Comparison of ENCODE assay signal across 24 cellular contexts in genomic region chr4:148283665-148284064, GRCh38.
"Had no signal": no experiment of that assay in that cellular context is flagged by ENCODE, and none has a peak within 500 bp of the region (broad histone marks: within the 10 kb centered on the region; RNA-seq: fewer than 3 reads in every experiment).

No MANE protein-coding gene starts in this region.

- H3K9me3 Mint-ChIP-seq: activated naive CD4-positive, alpha-beta T cell treated with anti-CD3 and anti-CD28 coated beads, Interleukin-2, amount 50 U/mL, for 72 hours; activated naive CD8-positive, alpha-beta T cell treated with anti-CD3 and anti-CD28 coated beads, Interleukin-2, amount 50 U/mL, for 24 hours had no signal

- H3K4me3 ChIP-seq: cardiac muscle cell, MG63 had no signal

- H3K9me3 ChIP-seq: MG63 had no signal

- ATAC-seq: activated CD8-positive, alpha-beta T cell treated with anti-CD3 and anti-CD28 coated beads, Interleukin-2, amount 10 ng/mL, durations not matched to agents 7 days and 5 days; activated naive CD4-positive, alpha-beta T cell treated with anti-CD3 and anti-CD28 coated beads, Interleukin-2, amount 50 U/mL, for 72 hours; activated naive CD8-positive, alpha-beta T cell treated with anti-CD3 and anti-CD28 coated beads, Interleukin-2, amount 50 U/mL, for 24 hours had no signal

- H3K27me3 Mint-ChIP-seq: activated naive CD8-positive, alpha-beta T cell treated with anti-CD3 and anti-CD28 coated beads, Interleukin-2, amount 50 U/mL, for 24 hours had no signal

- H3K27ac Mint-ChIP-seq: activated CD8-positive, alpha-beta T cell treated with anti-CD3 and anti-CD28 coated beads, Interleukin-2, amount 10 ng/mL, durations not matched to agents 7 days and 5 days; activated naive CD4-positive, alpha-beta T cell treated with anti-CD3 and anti-CD28 coated beads, Interleukin-2, amount 50 U/mL, for 72 hours; activated naive CD8-positive, alpha-beta T cell treated with anti-CD3 and anti-CD28 coated beads, Interleukin-2, amount 50 U/mL, for 24 hours had no signal

- DNase-seq: activated CD4-positive, CD25-positive, alpha-beta regulatory T cell; activated CD8-positive, alpha-beta memory T cell treated with anti-CD3 and anti-CD28 coated beads, Interleukin-2, amount 50 U/mL, for 48 hours; activated CD8-positive, alpha-beta T cell treated with anti-CD3 and anti-CD28 coated beads, Interleukin-2, amount 10 ng/mL, durations not matched to agents 7 days and 5 days; activated naive CD8-positive, alpha-beta T cell treated with anti-CD3 and anti-CD28 coated beads, Interleukin-2, amount 50 U/mL, for 24 hours; activated T-cell treated with anti-CD3 and anti-CD28 coated beads, Interleukin-2, amount 50 U/mL, for 1 hour; amygdala; brain microvascular endothelial cell; MG63; MV-4-11; NCI-H1092 treated with DMSO at 0.1 percent for 48 hours; NCI-H1417 treated with DMSO at 0.1 percent for 48 hours; NCI-H1694; NCI-H2029; NCI-H2107; NCI-H2171 treated with DMSO at 0.1 percent for 48 hours; NCI-H226; NCI-H526; NCI-H82; SIG-M5; T-helper 2 cell; T1000 had no signal

- H3K36me3 ChIP-seq: brain microvascular endothelial cell, cardiac muscle cell, MG63 had no signal

- H3K27me3 ChIP-seq: brain microvascular endothelial cell, cardiac muscle cell, MG63 had no signal

- H3K27ac ChIP-seq: brain microvascular endothelial cell, cardiac muscle cell, VCaP had no signal

- H3K36me3 Mint-ChIP-seq: activated naive CD4-positive, alpha-beta T cell treated with anti-CD3 and anti-CD28 coated beads, Interleukin-2, amount 50 U/mL, for 72 hours had no signal

- H3K4me3 Mint-ChIP-seq: activated CD8-positive, alpha-beta T cell treated with anti-CD3 and anti-CD28 coated beads, Interleukin-2, amount 10 ng/mL, durations not matched to agents 7 days and 5 days; activated naive CD8-positive, alpha-beta T cell treated with anti-CD3 and anti-CD28 coated beads, Interleukin-2, amount 50 U/mL, for 24 hours had no signal
